Comparison of ENCODE assay signal across 35 cellular contexts in genomic region chr18:8825729-8826375, GRCh38.
"Had no signal": no experiment of that assay in that cellular context is flagged by ENCODE, and none has a peak within 500 bp of the region (broad histone marks: within the 10 kb centered on the region; RNA-seq: fewer than 3 reads in every experiment).

No MANE protein-coding gene starts in this region.

- H3K4me1 ChIP-seq: Peyer's patch had no signal

- H3K4me3 ChIP-seq: cardiac muscle cell, Peyer's patch had no signal

- H3K36me3 Mint-ChIP-seq: activated CD8-positive, alpha-beta memory T cell treated with anti-CD3 and anti-CD28 coated beads, Interleukin-2, amount 10 ng/mL, durations not matched to agents 7 days and 5 days; activated naive CD4-positive, alpha-beta T cell treated with anti-CD3 and anti-CD28 coated beads, Interleukin-2, amount 10 ng/mL, durations not matched to agents 7 days and 5 days; activated naive CD8-positive, alpha-beta T cell had no signal

- H3K27ac Mint-ChIP-seq: activated CD4-positive, alpha-beta memory T cell treated with anti-CD3 and anti-CD28 coated beads, Interleukin-2, amount 10 ng/mL, durations not matched to agents 7 days and 5 days; activated CD8-positive, alpha-beta memory T cell treated with anti-CD3 and anti-CD28 coated beads, Interleukin-2, amount 10 ng/mL, durations not matched to agents 7 days and 5 days; activated naive CD4-positive, alpha-beta T cell treated with anti-CD3 and anti-CD28 coated beads, Interleukin-2, amount 10 ng/mL, durations not matched to agents 7 days and 5 days; activated naive CD8-positive, alpha-beta T cell; activated naive CD8-positive, alpha-beta T cell treated with anti-CD3 and anti-CD28 coated beads, Interleukin-2, amount 50 U/mL, for 24 hours had no signal

- H3K4me1 Mint-ChIP-seq: activated CD4-positive, alpha-beta memory T cell treated with anti-CD3 and anti-CD28 coated beads, Interleukin-2, amount 10 ng/mL, durations not matched to agents 7 days and 5 days; activated CD8-positive, alpha-beta memory T cell treated with anti-CD3 and anti-CD28 coated beads, Interleukin-2, amount 10 ng/mL, durations not matched to agents 7 days and 5 days; activated naive CD4-positive, alpha-beta T cell treated with anti-CD3 and anti-CD28 coated beads, Interleukin-2, amount 10 ng/mL, durations not matched to agents 7 days and 5 days; activated naive CD8-positive, alpha-beta T cell treated with anti-CD3 and anti-CD28 coated beads, Interleukin-2, amount 50 U/mL, for 24 hours had no signal

- DNase-seq: activated CD4-positive, alpha-beta memory T cell treated with anti-CD3 and anti-CD28 coated beads, Interleukin-2, amount 10 ng/mL, durations not matched to agents 7 days and 5 days; activated CD4-positive, alpha-beta T cell treated with anti-CD3 and anti-CD28 coated beads for 1 hour; activated CD4-positive, alpha-beta T cell treated with anti-CD3 and anti-CD28 coated beads for 48 hours; activated CD4-positive, CD25-positive, alpha-beta regulatory T cell; activated CD8-positive, alpha-beta memory T cell treated with anti-CD3 and anti-CD28 coated beads for 24 hours; activated CD8-positive, alpha-beta memory T cell treated with anti-CD3 and anti-CD28 coated beads, Interleukin-2, amount 10 ng/mL, durations not matched to agents 7 days and 5 days; activated CD8-positive, alpha-beta memory T cell treated with anti-CD3 and anti-CD28 coated beads, Interleukin-2, amount 50 U/mL, for 48 hours; activated effector memory CD4-positive, alpha-beta T cell treated with Interleukin-2 at 50 U/mL for 16 hours; activated naive CD4-positive, alpha-beta T cell treated with anti-CD3 and anti-CD28 coated beads, Interleukin-2, amount 10 ng/mL, durations not matched to agents 7 days and 5 days; activated naive CD8-positive, alpha-beta T cell treated with anti-CD3 and anti-CD28 coated beads, Interleukin-2, amount 50 U/mL, for 24 hours; activated T-cell treated with anti-CD3 and anti-CD28 coated beads, Interleukin-2, amount 50 U/mL, for 48 hours; anterior cingulate cortex; Karpas-422; KBM-7; NCI-H1105; NCI-H1436; NCI-H1694; NCI-H1930; NCI-H2081 treated with DMSO at 0.1 percent for 48 hours; NCI-H510A; NCI-H526; NCI-H748 treated with DMSO at 0.1 percent for 48 hours; NK-92 treated with Interleukin-12 subunit alpha and Interleukin-12 subunit beta, amount 100 ng/mL, for 24 hours; PC-3; Peyer's patch; RPMI8226; SIG-M5; T-helper 1 cell; T1000; WERI-Rb-1 had no signal

- H3K36me3 ChIP-seq: cardiac muscle cell, WERI-Rb-1 had no signal

- H3K4me3 Mint-ChIP-seq: activated CD4-positive, alpha-beta memory T cell treated with anti-CD3 and anti-CD28 coated beads, Interleukin-2, amount 10 ng/mL, durations not matched to agents 7 days and 5 days; activated CD8-positive, alpha-beta memory T cell treated with anti-CD3 and anti-CD28 coated beads, Interleukin-2, amount 10 ng/mL, durations not matched to agents 7 days and 5 days; activated naive CD4-positive, alpha-beta T cell treated with anti-CD3 and anti-CD28 coated beads, Interleukin-2, amount 10 ng/mL, durations not matched to agents 7 days and 5 days; activated naive CD8-positive, alpha-beta T cell; activated naive CD8-positive, alpha-beta T cell treated with anti-CD3 and anti-CD28 coated beads, Interleukin-2, amount 50 U/mL, for 24 hours; brain had no signal

- H3K27ac ChIP-seq: cardiac muscle cell, Peyer's patch, WERI-Rb-1 had no signal

- H3K27me3 ChIP-seq: cardiac muscle cell, Peyer's patch had no signal

- H3K27me3 Mint-ChIP-seq: activated CD8-positive, alpha-beta memory T cell treated with anti-CD3 and anti-CD28 coated beads, Interleukin-2, amount 10 ng/mL, durations not matched to agents 7 days and 5 days; activated naive CD8-positive, alpha-beta T cell; activated naive CD8-positive, alpha-beta T cell treated with anti-CD3 and anti-CD28 coated beads, Interleukin-2, amount 50 U/mL, for 24 hours; brain had no signal

- ATAC-seq: activated CD8-positive, alpha-beta memory T cell treated with anti-CD3 and anti-CD28 coated beads, Interleukin-2, amount 10 ng/mL, durations not matched to agents 7 days and 5 days; activated naive CD8-positive, alpha-beta T cell treated with anti-CD3 and anti-CD28 coated beads, Interleukin-2, amount 50 U/mL, for 24 hours; PC-3; Right ventricle myocardium inferior; SK-N-SH treated with all-trans-retinoic acid at 6 μM for 48 hours had no signal

- H3K9me3 ChIP-seq: Peyer's patch had no signal

- H3K9me3 Mint-ChIP-seq: activated CD4-positive, alpha-beta memory T cell treated with anti-CD3 and anti-CD28 coated beads, Interleukin-2, amount 10 ng/mL, durations not matched to agents 7 days and 5 days; activated naive CD4-positive, alpha-beta T cell treated with anti-CD3 and anti-CD28 coated beads, Interleukin-2, amount 10 ng/mL, durations not matched to agents 7 days and 5 days; activated naive CD8-positive, alpha-beta T cell treated with anti-CD3 and anti-CD28 coated beads, Interleukin-2, amount 50 U/mL, for 24 hours; brain had no signal
